Comparison of ENCODE assay signal across 9 cellular contexts in genomic region chr12:51904951-51905471, GRCh38. TPM values are rescaled to one million over a fixed set of nuclear protein-coding genes. Genes with fewer than 3 reads are reported as not detected.
DNase-seq lines count a peak whose midpoint lies in the region; ATAC-seq and TF ChIP-seq lines count a peak whose summit lies in the region.
"Had no signal": no experiment of that assay in that cellular context is flagged by ENCODE, and none has a peak within 500 bp of the region (broad histone marks: within the 10 kb centered on the region; RNA-seq: fewer than 3 reads in every experiment).

No MANE protein-coding gene starts in this region.

- no peak for TF ChIP-seq CTCF in HFFc6 (IDR thresholded peaks at IDR 0.05)
- TF ChIP-seq CTCF in left lung (IDR thresholded peaks at IDR 0.05), result no peak
- TF ChIP-seq CTCF in suprapubic skin (IDR thresholded peaks at IDR 0.05), result no peak

- H3K4me3 ChIP-seq in left lung (no peak overlapping the region), suprapubic skin (peak overlapping the region; percentile 27)

- H3K4me1 Mint-ChIP-seq in HFFc6 (ENCODE audit: low read depth), result peaks cover 50% of the 10 kb centered on the region

- peak overlapping the region; percentile 87 for H3K27ac ChIP-seq in left lung
- peak overlapping the region; percentile 92 for H3K27ac ChIP-seq in suprapubic skin

- peaks cover 12 to 35% of the 10 kb centered on the region in 2 donors for H3K27me3 ChIP-seq in left lung
- H3K27me3 ChIP-seq in suprapubic skin, result peaks cover 11% of the 10 kb centered on the region

- peak; percentile 67 for DNase-seq in HFFc6
- DNase-seq in dedifferentiated amniotic fluid mesenchymal stem cell (ENCODE audit: extremely low spot score), result peak; percentile 29
- DNase-seq in left lung, result peak in 1 of 2 donors; percentile 25
- peak in 1 of 2 donors; percentile 56 for DNase-seq in suprapubic skin (ENCODE audit: low spot score in 2 of 2)
- no peak for DNase-seq in stimulated activated CD4-positive, alpha-beta T cell treated with anti-CD3 and anti-CD28 coated beads, Interleukin-4, amount 100 ng/mL, for 4 hours
- DNase-seq in middle frontal gyrus (ENCODE audit: extremely low spot score, low spot score), result no peak
- no peak for DNase-seq in head of caudate nucleus

- H3K36me3 ChIP-seq in left lung (no peaks in the 10 kb centered on the region), suprapubic skin (no peaks in the 10 kb centered on the region)

- peak overlapping the region; percentile 59 for H3K4me3 Mint-ChIP-seq in HFFc6

- H3K4me1 ChIP-seq in left lung (peaks cover 12 to 43% of the 10 kb centered on the region in 2 donors), suprapubic skin (peaks cover 51% of the 10 kb centered on the region)

- H3K9me3 ChIP-seq in left lung, result no peaks in the 10 kb centered on the region
- H3K9me3 ChIP-seq in suprapubic skin, result no peaks in the 10 kb centered on the region

- ATAC-seq in left lung, result peak; percentile 16
- no peak for ATAC-seq in HG03354 (IDR thresholded peaks at IDR 0.05; ENCODE audit: poor library complexity, severe bottlenecking, unreplicated experiment)

- 50% methylated on average over 1 of the region's 1 CpG for WGBS in suprapubic skin

- intact Hi-C loops in left lung (cut with DNase I), result no loop called here
- intact Hi-C loops in head of caudate nucleus (cut with DNase I), result no loop called here

- no peaks in the 10 kb centered on the region for H3K9me3 Mint-ChIP-seq in HFFc6

- peak overlapping the region; percentile 90 for H3K27ac Mint-ChIP-seq in HFFc6

- TF ChIP-seq EP300 in suprapubic skin (IDR thresholded peaks at IDR 0.05), result no peak

- no peak for TF ChIP-seq POLR2A in suprapubic skin (IDR thresholded peaks at IDR 0.05)

- peaks cover 4% of the 10 kb centered on the region; the same call in 1 of the 2 replicates for H3K27me3 Mint-ChIP-seq in HFFc6 (ENCODE audit: insufficient read depth)

- H3K36me3 Mint-ChIP-seq in HFFc6 (ENCODE audit: low read depth), result no peaks in the 10 kb centered on the region

RNA-seq across cellular contexts. Expression of gene ACVRL1, which starts 2.3 kb away (rescaled TPM):
- 10 to 100 TPM in 3 of 6 experiments, 1 to 10 TPM in 3; 5.4 to 13.5 (median 10.0) TPM for total RNA-seq in HFFc6 (2021; fragmentation: NEBNext Ultra II Directional; extraction: Animal tissue kit (Norgen Biotek cat#: 25700))
- total RNA-seq in left lung, result 100 to 1,000 TPM; 115 to 173 TPM
- total RNA-seq in suprapubic skin, result 10 to 100 TPM; 31.2 to 43.4 (median 39.0) TPM

RNA-seq across cellular contexts. Expression of gene ANKRD33, which starts 17.1 kb away (rescaled TPM):
- not detected for total RNA-seq in HFFc6 (2021; fragmentation: NEBNext Ultra II Directional; extraction: Animal tissue kit (Norgen Biotek cat#: 25700))
- total RNA-seq in left lung (not detected), suprapubic skin (not detected)
- total RNA-seq: Daoy had no signal

RNA-seq across cellular contexts. Expression of gene ACVR1B, which starts 46.5 kb away (rescaled TPM):
- total RNA-seq in HFFc6 (2021; fragmentation: NEBNext Ultra II Directional; extraction: Animal tissue kit (Norgen Biotek cat#: 25700)), result 10 to 100 TPM; 13.1 to 15.2 (median 14.0) TPM
- total RNA-seq in left lung (10 to 100 TPM; 24.9 to 26.6 TPM), suprapubic skin (100 to 1,000 TPM in 1 of 4 donors, 10 to 100 TPM in 3; 40.5 to 103 (median 57.3) TPM)

RNA-seq across cellular contexts. Expression of gene FIGNL2, which starts 56.5 kb away (rescaled TPM):
- total RNA-seq in HFFc6 (2021; fragmentation: NEBNext Ultra II Directional; extraction: Animal tissue kit (Norgen Biotek cat#: 25700)), result not detected
- total RNA-seq in left lung (1 to 10 TPM in 1 of 2 donors, under 1 TPM in 1; 0.58 to 1.0 TPM), suprapubic skin (under 1 TPM; 0.16 to 0.40 (median 0.32) TPM)
- total RNA-seq: Daoy had no signal

Comparison
In these comparisons a context has a peak if more than half of its experiments do, and no peak if none do; other contexts are left out.
1. DNase-seq: peak in HFFc6 (single experiment) and dedifferentiated amniotic fluid mesenchymal stem cell (single experiment); none in stimulated activated CD4-positive, alpha-beta T cell treated with anti-CD3 and anti-CD28 coated beads, Interleukin-4, amount 100 ng/mL, for 4 hours (0 of 2), middle frontal gyrus (single experiment) and head of caudate nucleus (0 of 42).